ENCODE assay signal across 26 cellular contexts in genomic region chr5:73438897-73439470, GRCh38. TPM values are rescaled to one million over a fixed set of nuclear protein-coding genes. Genes with fewer than 3 reads are reported as not detected.
"Had no signal": no experiment of that assay in that cellular context is flagged by ENCODE, and none has a peak within 500 bp of the region (broad histone marks: within the 10 kb centered on the region; RNA-seq: fewer than 3 reads in every experiment).

No MANE protein-coding gene starts in this region.

- H3K27ac Mint-ChIP-seq: activated CD4-positive, alpha-beta T cell treated with anti-CD3 and anti-CD28 coated beads, Interleukin-2, amount 10 ng/mL, durations not matched to agents 7 days and 5 days; activated CD8-positive, alpha-beta memory T cell treated with anti-CD3 and anti-CD28 coated beads, Interleukin-2, amount 10 ng/mL, durations not matched to agents 7 days and 5 days; activated CD8-positive, alpha-beta T cell treated with anti-CD3 and anti-CD28 coated beads for 36 hours; activated naive CD8-positive, alpha-beta T cell treated with anti-CD3 and anti-CD28 coated beads, Interleukin-2, amount 50 U/mL, for 24 hours; activated T-helper 1 cell treated with anti-CD3 and anti-CD28 coated beads, Interleukin-12 subunit alpha, Interleukin-12 subunit beta, Interleukin-2, Interleukin-4 antibody, amounts not matched to agents 30 ng/mL and 10 ng/mL and 1 ng/mL, durations not matched to agents 14 hours and 24 hours and 36 hours; brain; dendritic cell treated with granulocyte-macrophage colony-stimulating factor and Interleukin-4, amounts not matched to agents 40 ng/mL and 50 ng/mL, for 4 days; memory B cell; natural killer cell treated with Interleukin-12 subunit alpha and Interleukin-12 subunit beta and Interleukin-15 and Interleukin-18, amount 100 ng/mL, for 72 hours; stimulated activated effector memory CD8-positive, alpha-beta T cell treated with anti-CD3 and anti-CD28 coated beads, Interleukin-12 subunit alpha, Interleukin-12 subunit beta, amount 100 ng/mL, for 72 hours; stimulated activated naive CD8-positive, alpha-beta T cell treated with anti-CD3 and anti-CD28 coated beads, Interleukin-15, amount 100 ng/mL, for 72 hours had no signal

- H3K79me2 ChIP-seq: hepatocyte had no signal

- H3K4me3 Mint-ChIP-seq: activated CD4-positive, alpha-beta T cell treated with anti-CD3 and anti-CD28 coated beads, Interleukin-2, amount 10 ng/mL, durations not matched to agents 7 days and 5 days; activated CD8-positive, alpha-beta memory T cell treated with anti-CD3 and anti-CD28 coated beads, Interleukin-2, amount 10 ng/mL, durations not matched to agents 7 days and 5 days; activated CD8-positive, alpha-beta T cell treated with anti-CD3 and anti-CD28 coated beads for 36 hours; activated naive CD8-positive, alpha-beta T cell treated with anti-CD3 and anti-CD28 coated beads, Interleukin-2, amount 50 U/mL, for 24 hours; activated T-helper 1 cell treated with anti-CD3 and anti-CD28 coated beads, Interleukin-12 subunit alpha, Interleukin-12 subunit beta, Interleukin-2, Interleukin-4 antibody, amounts not matched to agents 30 ng/mL and 10 ng/mL and 1 ng/mL, durations not matched to agents 14 hours and 24 hours and 36 hours; brain; dendritic cell treated with granulocyte-macrophage colony-stimulating factor and Interleukin-4, amounts not matched to agents 40 ng/mL and 50 ng/mL, for 4 days; memory B cell; natural killer cell treated with Interleukin-12 subunit alpha and Interleukin-12 subunit beta and Interleukin-15 and Interleukin-18, amount 100 ng/mL, for 72 hours; stimulated activated effector memory CD8-positive, alpha-beta T cell treated with anti-CD3 and anti-CD28 coated beads, Interleukin-12 subunit alpha, Interleukin-12 subunit beta, amount 100 ng/mL, for 72 hours; stimulated activated naive CD8-positive, alpha-beta T cell treated with anti-CD3 and anti-CD28 coated beads, Interleukin-15, amount 100 ng/mL, for 72 hours had no signal

- FAIRE-seq: frontal cortex, small intestine had no signal

- H3K9me3 ChIP-seq: tibial artery had no signal

- H3K36me3 ChIP-seq: tibial artery had no signal

- H3K4me3 ChIP-seq: hepatocyte, tibial artery had no signal

- H2AFZ ChIP-seq: hepatocyte had no signal

- DNase-seq: activated CD4-positive, alpha-beta T cell treated with anti-CD3 and anti-CD28 coated beads, Interleukin-2, amount 10 ng/mL, durations not matched to agents 7 days and 5 days; activated CD8-positive, alpha-beta memory T cell treated with anti-CD3 and anti-CD28 coated beads, Interleukin-2, amount 10 ng/mL, durations not matched to agents 7 days and 5 days; activated CD8-positive, alpha-beta T cell treated with anti-CD3 and anti-CD28 coated beads for 36 hours; activated gamma-delta T cell; activated naive CD4-positive, alpha-beta T cell treated with anti-CD3 and anti-CD28 coated beads, Interleukin-2, amount 50 U/mL, for 16 hours; activated naive CD8-positive, alpha-beta T cell treated with anti-CD3 and anti-CD28 coated beads, Interleukin-2, amount 50 U/mL, for 24 hours; activated T-cell treated with anti-CD3 and anti-CD28 coated beads for 4 hours; effector CD8-positive, alpha-beta T cell; erythroblast; glutamatergic neuron; left ventricle myocardium superior; nucleus accumbens; small intestine; stimulated activated CD4-positive, alpha-beta T cell treated with anti-CD3 and anti-CD28 coated beads, Interleukin-2, amount 100 ng/mL, for 24 hours; stimulated activated naive CD8-positive, alpha-beta T cell treated with anti-CD3 and anti-CD28 coated beads, Interleukin-15, amount 100 ng/mL, for 72 hours; tibial artery had no signal

- H3K36me3 Mint-ChIP-seq: brain; stimulated activated effector memory CD8-positive, alpha-beta T cell treated with anti-CD3 and anti-CD28 coated beads, Interleukin-12 subunit alpha, Interleukin-12 subunit beta, amount 100 ng/mL, for 72 hours had no signal

- H3K9me3 Mint-ChIP-seq: activated CD4-positive, alpha-beta T cell treated with anti-CD3 and anti-CD28 coated beads, Interleukin-2, amount 10 ng/mL, durations not matched to agents 7 days and 5 days; activated CD8-positive, alpha-beta T cell treated with anti-CD3 and anti-CD28 coated beads for 36 hours; activated naive CD8-positive, alpha-beta T cell treated with anti-CD3 and anti-CD28 coated beads, Interleukin-2, amount 50 U/mL, for 24 hours; activated T-helper 1 cell treated with anti-CD3 and anti-CD28 coated beads, Interleukin-12 subunit alpha, Interleukin-12 subunit beta, Interleukin-2, Interleukin-4 antibody, amounts not matched to agents 30 ng/mL and 10 ng/mL and 1 ng/mL, durations not matched to agents 14 hours and 24 hours and 36 hours; dendritic cell treated with granulocyte-macrophage colony-stimulating factor and Interleukin-4, amounts not matched to agents 40 ng/mL and 50 ng/mL, for 4 days; natural killer cell treated with Interleukin-12 subunit alpha and Interleukin-12 subunit beta and Interleukin-15 and Interleukin-18, amount 100 ng/mL, for 72 hours; stimulated activated effector memory CD8-positive, alpha-beta T cell treated with anti-CD3 and anti-CD28 coated beads, Interleukin-12 subunit alpha, Interleukin-12 subunit beta, amount 100 ng/mL, for 72 hours; stimulated activated naive CD8-positive, alpha-beta T cell treated with anti-CD3 and anti-CD28 coated beads, Interleukin-15, amount 100 ng/mL, for 72 hours had no signal

- H3K27ac ChIP-seq: hepatocyte, tibial artery had no signal

- H3K4me1 Mint-ChIP-seq: stimulated activated effector memory CD8-positive, alpha-beta T cell treated with anti-CD3 and anti-CD28 coated beads, Interleukin-12 subunit alpha, Interleukin-12 subunit beta, amount 100 ng/mL, for 72 hours had no signal

- H3K4me2 ChIP-seq: hepatocyte had no signal

- ATAC-seq: activated CD4-positive, CD25-positive, alpha-beta regulatory T cell treated with anti-CD3 and anti-CD28 coated beads, Interleukin-2, amount 50 U/mL, for 24 hours; activated CD8-positive, alpha-beta memory T cell treated with anti-CD3 and anti-CD28 coated beads, Interleukin-2, amount 10 ng/mL, durations not matched to agents 7 days and 5 days; activated CD8-positive, alpha-beta T cell treated with anti-CD3 and anti-CD28 coated beads for 36 hours; activated naive CD8-positive, alpha-beta T cell treated with anti-CD3 and anti-CD28 coated beads, Interleukin-2, amount 50 U/mL, for 24 hours; left ventricle myocardium superior; natural killer cell treated with Interleukin-12 subunit alpha and Interleukin-12 subunit beta and Interleukin-15 and Interleukin-18, amount 100 ng/mL, for 72 hours; sciatic nerve; stimulated activated effector memory CD8-positive, alpha-beta T cell treated with anti-CD3 and anti-CD28 coated beads, Interleukin-12 subunit alpha, Interleukin-12 subunit beta, amount 100 ng/mL, for 72 hours; stimulated activated naive CD8-positive, alpha-beta T cell treated with anti-CD3 and anti-CD28 coated beads, Interleukin-15, amount 100 ng/mL, for 72 hours had no signal

RNA-seq across cellular contexts. Expression of gene FOXD1, which starts 9.6 kb away (rescaled TPM):
- total RNA-seq: activated CD4-positive, alpha-beta T cell treated with anti-CD3 and anti-CD28 coated beads, Interleukin-2, amount 10 ng/mL, durations not matched to agents 7 days and 5 days; left ventricle myocardium superior had no signal
